ENCODE assay signal across 1 cellular context in genomic region chr1:228105269-228105995, GRCh38.
A peak's percentile ranks its signal among the peaks of the same experiment; 100 is the strongest.
TF ChIP-seq lines count a peak whose summit lies in the region.

No MANE protein-coding gene starts in this region.

TF ChIP-seq in K562, 482 proteins besides CTCF, POLR2A, EP300 and RAD21:
- TF ChIP-seq ZNF184 (CRISPR knock-in tag; IDR thresholded peaks at IDR 0.05) = no peak
- peak; percentile 16; the same call in 1 of the 2 replicates for TF ChIP-seq VEZF1 (CRISPR knock-in tag; IDR thresholded peaks at IDR 0.05)
- 0 out of 2 replicates have a peak, but pooled peaks have one; percentile 28 for TF ChIP-seq E2F5 (CRISPR knock-in tag; IDR thresholded peaks at IDR 0.05)
- TF ChIP-seq POLR2AphosphoS2 (IDR thresholded peaks at IDR 0.05; ENCODE audit: low read length) = 0 out of 2 replicates have a peak, but pooled peaks have one; percentile 28
- TF ChIP-seq TFAP4 (CRISPR knock-in tag; IDR thresholded peaks at IDR 0.05; ENCODE audit: borderline replicate concordance) = peak; percentile 22; the same call in 1 of the 2 replicates
- TF ChIP-seq RBFOX2 (IDR thresholded peaks at IDR 0.05; ENCODE audit: low read depth, low read length) = peak; percentile 60; the same call in 1 of the 2 replicates
- TF ChIP-seq MCM5 (IDR thresholded peaks at IDR 0.05; ENCODE audit: low read depth) = no peak
- TF ChIP-seq POLR2G (IDR thresholded peaks at IDR 0.05; ENCODE audit: low read depth, low read length) = peak; percentile 55
- TF ChIP-seq RBM22 (IDR thresholded peaks at IDR 0.05; ENCODE audit: low read depth, low read length, poor library complexity, severe bottlenecking) = peak; percentile 57
- no peak for TF ChIP-seq KLF6 (CRISPR knock-in tag; IDR thresholded peaks at IDR 0.05; ENCODE audit: borderline replicate concordance)
- TF ChIP-seq THRAP3 (IDR thresholded peaks at IDR 0.05; ENCODE audit: borderline replicate concordance) = no peak
